ENCODE assay signal across 1 cellular context in genomic region chr2:43201497-43201896, GRCh38.
TF ChIP-seq lines count a peak whose summit lies in the region.

No MANE protein-coding gene starts in this region.

TF ChIP-seq in H1, 55 proteins besides CTCF, POLR2A, EP300 and RAD21:
- TF ChIP-seq KDM5A (IDR thresholded peaks at IDR 0.05; ENCODE audit: low read length): no peak
- TF ChIP-seq JUN (IDR thresholded peaks at IDR 0.05; ENCODE audit: low read depth, low read length): no peak
- TF ChIP-seq RFX5 (IDR thresholded peaks at IDR 0.05; ENCODE audit: borderline replicate concordance, low read depth, low read length): no peak
- no peak for TF ChIP-seq ASH2L (IDR thresholded peaks at IDR 0.05; ENCODE audit: low read length)
- no peak for TF ChIP-seq RBBP5 (IDR thresholded peaks at IDR 0.05; ENCODE audit: borderline replicate concordance, low read depth, low read length)
